ENCODE assay signal across 8 cellular contexts in genomic region chr11:44146931-44147330, GRCh38.
"Had no signal": no experiment of that assay in that cellular context is flagged by ENCODE, and none has a peak within 500 bp of the region (broad histone marks: within the 10 kb centered on the region; RNA-seq: fewer than 3 reads in every experiment).

No MANE protein-coding gene starts in this region.

- DNase-seq: GM23248, GOT3, H7, HFFc6 had no signal

- H3K9me3 ChIP-seq: HAP-1 had no signal

- H3K4me1 ChIP-seq: HAP-1 had no signal

- H3K4me3 ChIP-seq: GM23248, HAP-1 had no signal

- ATAC-seq: HCT116, HepG2 had no signal

- FAIRE-seq: HepG2 had no signal

- H3K27ac ChIP-seq: GM23248, HL-60 had no signal
